In the genomic region with DNA sequence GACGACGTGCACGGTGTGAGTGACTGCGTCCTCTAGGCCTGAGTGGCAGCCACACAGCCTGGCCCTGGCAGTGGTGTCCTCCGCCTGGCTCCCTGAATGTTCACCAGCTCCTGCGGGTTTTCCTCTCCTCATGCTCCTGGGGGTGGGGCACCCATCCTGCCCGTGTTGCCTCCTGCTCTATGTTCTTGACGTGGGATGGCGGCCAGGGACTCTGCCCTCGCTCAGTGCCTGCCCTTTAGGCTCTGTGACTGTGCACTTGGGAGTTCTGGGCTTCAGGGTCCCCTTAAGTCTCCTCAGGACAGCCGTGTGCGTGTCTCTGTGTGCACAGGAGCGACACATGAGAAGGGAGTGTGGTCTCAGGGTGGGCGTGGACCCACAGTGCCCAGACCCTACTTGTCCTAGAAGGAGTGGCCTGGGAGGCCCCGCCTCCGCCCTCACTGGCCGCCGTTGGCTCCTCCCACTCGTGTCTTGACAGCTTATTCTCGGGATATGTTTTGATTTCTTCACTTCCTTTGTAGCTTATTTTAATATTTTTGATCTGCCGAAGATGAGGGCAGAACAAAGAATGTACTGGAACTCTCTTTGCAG, we compare ENCODE assay signal across 1 cellular context.
A peak's percentile ranks its signal among the peaks of the same experiment; 100 is the strongest.
TF ChIP-seq lines count a peak whose summit lies in the region.

No MANE protein-coding gene starts in this region.

TF ChIP-seq in HEK293, 187 proteins besides CTCF, POLR2A, EP300 and RAD21 (continued from another document):
- TF ChIP-seq, protein P1, sequence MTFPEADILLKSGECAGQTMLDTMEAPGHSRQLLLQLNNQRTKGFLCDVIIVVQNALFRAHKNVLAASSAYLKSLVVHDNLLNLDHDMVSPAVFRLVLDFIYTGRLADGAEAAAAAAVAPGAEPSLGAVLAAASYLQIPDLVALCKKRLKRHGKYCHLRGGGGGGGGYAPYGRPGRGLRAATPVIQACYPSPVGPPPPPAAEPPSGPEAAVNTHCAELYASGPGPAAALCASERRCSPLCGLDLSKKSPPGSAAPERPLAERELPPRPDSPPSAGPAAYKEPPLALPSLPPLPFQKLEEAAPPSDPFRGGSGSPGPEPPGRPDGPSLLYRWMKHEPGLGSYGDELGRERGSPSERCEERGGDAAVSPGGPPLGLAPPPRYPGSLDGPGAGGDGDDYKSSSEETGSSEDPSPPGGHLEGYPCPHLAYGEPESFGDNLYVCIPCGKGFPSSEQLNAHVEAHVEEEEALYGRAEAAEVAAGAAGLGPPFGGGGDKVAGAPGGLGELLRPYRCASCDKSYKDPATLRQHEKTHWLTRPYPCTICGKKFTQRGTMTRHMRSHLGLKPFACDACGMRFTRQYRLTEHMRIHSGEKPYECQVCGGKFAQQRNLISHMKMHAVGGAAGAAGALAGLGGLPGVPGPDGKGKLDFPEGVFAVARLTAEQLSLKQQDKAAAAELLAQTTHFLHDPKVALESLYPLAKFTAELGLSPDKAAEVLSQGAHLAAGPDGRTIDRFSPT (tag by site-specific recombination; IDR thresholded peaks at IDR 0.05) = peak; percentile 61; the same call in 1 of the 2 replicates
- TF ChIP-seq ZBTB8A (tag by site-specific recombination; IDR thresholded peaks at IDR 0.05) (peak; percentile 12; the same call in 1 of the 2 replicates), ZNF660 (tag by site-specific recombination; IDR thresholded peaks at IDR 0.05) (no peak), BCL11A (tag by site-specific recombination; IDR thresholded peaks at IDR 0.05; ENCODE audit: low read depth) (0 out of 2 replicates have a peak, but pooled peaks have one; percentile 12), ZNF488 (tag by site-specific recombination; IDR thresholded peaks at IDR 0.05) (no peak), ZNF600 (tag by site-specific recombination; IDR thresholded peaks at IDR 0.05) (0 out of 2 replicates have a peak, but pooled peaks have one; percentile 41), ZBTB48 (tag by site-specific recombination; IDR thresholded peaks at IDR 0.05) (peak; percentile 75), KLF10 (tag by site-specific recombination; IDR thresholded peaks at IDR 0.05) (peak; percentile 75), ZEB2 (tag by site-specific recombination; IDR thresholded peaks at IDR 0.05) (no peak; the same call in 1 of the 2 replicates), PATZ1 (tag by site-specific recombination; IDR thresholded peaks at IDR 0.05) (peak; percentile 34), ZNF561 (tag by site-specific recombination; IDR thresholded peaks at IDR 0.05; ENCODE audit: borderline replicate concordance) (peak; percentile 59; the same call in 1 of the 2 replicates)
TF ChIP-seq in HEK293: peak in this region for 26.
